ENCODE assay signal across 1 cellular context in genomic region chr6:35426074-35426473, GRCh38.
TF ChIP-seq lines count a peak whose summit lies in the region.

No MANE protein-coding gene starts in this region.

TF ChIP-seq in HepG2, 621 proteins besides CTCF, POLR2A, EP300 and RAD21:
- TF ChIP-seq ZNF687 (CRISPR knock-in tag; IDR thresholded peaks at IDR 0.05) (peak; percentile 21; the same call in 1 of the 2 replicates), PHF8 (CRISPR knock-in tag; IDR thresholded peaks at IDR 0.05) (no peak), ZNF558 (CRISPR knock-in tag; IDR thresholded peaks at IDR 0.05; ENCODE audit: borderline replicate concordance) (no peak), ZNF619 (CRISPR knock-in tag; IDR thresholded peaks at IDR 0.05) (no peak), ETV5 (CRISPR knock-in tag; IDR thresholded peaks at IDR 0.05; ENCODE audit: borderline replicate concordance) (no peak), ARID4A (CRISPR knock-in tag; IDR thresholded peaks at IDR 0.05; ENCODE audit: borderline replicate concordance) (no peak), STAT5B (CRISPR knock-in tag; IDR thresholded peaks at IDR 0.05) (no peak), ZNF567 (CRISPR knock-in tag; IDR thresholded peaks at IDR 0.05; ENCODE audit: borderline replicate concordance) (no peak)
TF ChIP-seq in HepG2: peak in this region for 1.
